ENCODE assay signal across 1 cellular context in genomic region chr1:77219166-77219887, GRCh38.
TF ChIP-seq lines count a peak whose summit lies in the region.

TSS of gene PIGK (minus strand) at chr1:77219430. CDS start at chr1:77219402, 28 bp downstream.

TF ChIP-seq in K562, 482 proteins besides CTCF, POLR2A, EP300 and RAD21 (continued from another document and continues in another):
- TF ChIP-seq ARID4B (CRISPR knock-in tag; IDR thresholded peaks at IDR 0.05), result 0 out of 2 replicates have a peak, but pooled peaks have one; percentile 23
- no peak for TF ChIP-seq SMARCC2 (IDR thresholded peaks at IDR 0.05; ENCODE audit: low read depth)
- TF ChIP-seq, protein P1, sequence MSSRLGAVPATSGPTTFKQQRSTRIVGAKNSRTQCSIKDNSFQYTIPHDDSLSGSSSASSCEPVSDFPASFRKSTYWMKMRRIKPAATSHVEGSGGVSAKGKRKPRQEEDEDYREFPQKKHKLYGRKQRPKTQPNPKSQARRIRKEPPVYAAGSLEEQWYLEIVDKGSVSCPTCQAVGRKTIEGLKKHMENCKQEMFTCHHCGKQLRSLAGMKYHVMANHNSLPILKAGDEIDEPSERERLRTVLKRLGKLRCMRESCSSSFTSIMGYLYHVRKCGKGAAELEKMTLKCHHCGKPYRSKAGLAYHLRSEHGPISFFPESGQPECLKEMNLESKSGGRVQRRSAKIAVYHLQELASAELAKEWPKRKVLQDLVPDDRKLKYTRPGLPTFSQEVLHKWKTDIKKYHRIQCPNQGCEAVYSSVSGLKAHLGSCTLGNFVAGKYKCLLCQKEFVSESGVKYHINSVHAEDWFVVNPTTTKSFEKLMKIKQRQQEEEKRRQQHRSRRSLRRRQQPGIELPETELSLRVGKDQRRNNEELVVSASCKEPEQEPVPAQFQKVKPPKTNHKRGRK (tag; IDR thresholded peaks at IDR 0.05), result no peak
- no peak for TF ChIP-seq ZNF184 (CRISPR knock-in tag; IDR thresholded peaks at IDR 0.05)
- TF ChIP-seq HNRNPUL1 (IDR thresholded peaks at IDR 0.05; ENCODE audit: low read length), result no peak
- peak; percentile 81 for TF ChIP-seq TBP (optimal IDR thresholded peaks at IDR 0.05; ENCODE audit: low read depth, low read length)
- TF ChIP-seq SOX6 (IDR thresholded peaks at IDR 0.05), result no peak
- TF ChIP-seq POLR2G (IDR thresholded peaks at IDR 0.05; ENCODE audit: low read depth, low read length), result peak; percentile 91
- no peak for TF ChIP-seq MAFK (IDR thresholded peaks at IDR 0.05; ENCODE audit: low read length)
- no peak for TF ChIP-seq TBL1XR1 (IDR thresholded peaks at IDR 0.05; ENCODE audit: low read length in 2 of 2)
- no peak for TF ChIP-seq ZNF408 (CRISPR knock-in tag; IDR thresholded peaks at IDR 0.05; ENCODE audit: low read depth)
- peak; percentile 72 to 96 (median 94) for TF ChIP-seq YY1 (IDR thresholded peaks at IDR 0.05; ENCODE audit: borderline replicate concordance in 1 of 3, control insufficient read depth in 1 of 3, extremely low read depth in 1 of 3, insufficient read depth in 3 of 3, insufficient read length in 1 of 3, insufficient replicate concordance in 2 of 3, low read depth in 1 of 3, low read length in 2 of 3)
- no peak for TF ChIP-seq ATF1 (CRISPR knock-in tag; IDR thresholded peaks at IDR 0.05)
- TF ChIP-seq ATF1 (tag; IDR thresholded peaks at IDR 0.05), result peak; percentile 35; the same call in 1 of the 2 replicates
- peak; percentile 95 for TF ChIP-seq TAF1 (IDR thresholded peaks at IDR 0.05; ENCODE audit: control insufficient read depth, extremely low read depth, insufficient read depth, low read length, severe bottlenecking)
- no peak for TF ChIP-seq ZNF668 (CRISPR knock-in tag; IDR thresholded peaks at IDR 0.05)
- TF ChIP-seq, protein P2, sequence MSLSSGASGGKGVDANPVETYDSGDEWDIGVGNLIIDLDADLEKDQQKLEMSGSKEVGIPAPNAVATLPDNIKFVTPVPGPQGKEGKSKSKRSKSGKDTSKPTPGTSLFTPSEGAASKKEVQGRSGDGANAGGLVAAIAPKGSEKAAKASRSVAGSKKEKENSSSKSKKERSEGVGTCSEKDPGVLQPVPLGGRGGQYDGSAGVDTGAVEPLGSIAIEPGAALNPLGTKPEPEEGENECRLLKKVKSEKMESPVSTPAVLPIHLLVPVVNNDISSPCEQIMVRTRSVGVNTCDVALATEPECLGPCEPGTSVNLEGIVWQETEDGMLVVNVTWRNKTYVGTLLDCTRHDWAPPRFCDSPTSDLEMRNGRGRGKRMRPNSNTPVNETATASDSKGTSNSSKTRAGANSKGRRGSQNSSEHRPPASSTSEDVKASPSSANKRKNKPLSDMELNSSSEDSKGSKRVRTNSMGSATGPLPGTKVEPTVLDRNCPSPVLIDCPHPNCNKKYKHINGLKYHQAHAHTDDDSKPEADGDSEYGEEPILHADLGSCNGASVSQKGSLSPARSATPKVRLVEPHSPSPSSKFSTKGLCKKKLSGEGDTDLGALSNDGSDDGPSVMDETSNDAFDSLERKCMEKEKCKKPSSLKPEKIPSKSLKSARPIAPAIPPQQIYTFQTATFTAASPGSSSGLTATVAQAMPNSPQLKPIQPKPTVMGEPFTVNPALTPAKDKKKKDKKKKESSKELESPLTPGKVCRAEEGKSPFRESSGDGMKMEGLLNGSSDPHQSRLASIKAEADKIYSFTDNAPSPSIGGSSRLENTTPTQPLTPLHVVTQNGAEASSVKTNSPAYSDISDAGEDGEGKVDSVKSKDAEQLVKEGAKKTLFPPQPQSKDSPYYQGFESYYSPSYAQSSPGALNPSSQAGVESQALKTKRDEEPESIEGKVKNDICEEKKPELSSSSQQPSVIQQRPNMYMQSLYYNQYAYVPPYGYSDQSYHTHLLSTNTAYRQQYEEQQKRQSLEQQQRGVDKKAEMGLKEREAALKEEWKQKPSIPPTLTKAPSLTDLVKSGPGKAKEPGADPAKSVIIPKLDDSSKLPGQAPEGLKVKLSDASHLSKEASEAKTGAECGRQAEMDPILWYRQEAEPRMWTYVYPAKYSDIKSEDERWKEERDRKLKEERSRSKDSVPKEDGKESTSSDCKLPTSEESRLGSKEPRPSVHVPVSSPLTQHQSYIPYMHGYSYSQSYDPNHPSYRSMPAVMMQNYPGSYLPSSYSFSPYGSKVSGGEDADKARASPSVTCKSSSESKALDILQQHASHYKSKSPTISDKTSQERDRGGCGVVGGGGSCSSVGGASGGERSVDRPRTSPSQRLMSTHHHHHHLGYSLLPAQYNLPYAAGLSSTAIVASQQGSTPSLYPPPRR (CRISPR knock-in tag; IDR thresholded peaks at IDR 0.05; ENCODE audit: borderline replicate concordance), result no peak
- TF ChIP-seq TARDBP (IDR thresholded peaks at IDR 0.05), result no peak
- TF ChIP-seq ID3 (CRISPR knock-in tag; IDR thresholded peaks at IDR 0.05), result no peak
- TF ChIP-seq ID3 (tag; IDR thresholded peaks at IDR 0.05), result 0 out of 2 replicates have a peak, but pooled peaks have one; percentile 26
- no peak for TF ChIP-seq ZNF280B (CRISPR knock-in tag; IDR thresholded peaks at IDR 0.05)
- TF ChIP-seq VEZF1 (CRISPR knock-in tag; IDR thresholded peaks at IDR 0.05), result peak; percentile 31; the same call in 1 of the 2 replicates
- peak; percentile 96 to 97 for TF ChIP-seq FOXK2 (conservative IDR thresholded peaks at IDR 0.05 in 1 of 2, IDR thresholded peaks at IDR 0.05 in 1 of 2; ENCODE audit: low read depth in 2 of 2)
- TF ChIP-seq NBN (IDR thresholded peaks at IDR 0.05; ENCODE audit: low read depth), result 0 out of 2 replicates have a peak, but pooled peaks have one; percentile 17
- TF ChIP-seq SAP30 (IDR thresholded peaks at IDR 0.05; ENCODE audit: borderline replicate concordance, insufficient read depth, low read depth, low read length, poor library complexity, severe bottlenecking), result peak; percentile 87
- TF ChIP-seq, protein P3, sequence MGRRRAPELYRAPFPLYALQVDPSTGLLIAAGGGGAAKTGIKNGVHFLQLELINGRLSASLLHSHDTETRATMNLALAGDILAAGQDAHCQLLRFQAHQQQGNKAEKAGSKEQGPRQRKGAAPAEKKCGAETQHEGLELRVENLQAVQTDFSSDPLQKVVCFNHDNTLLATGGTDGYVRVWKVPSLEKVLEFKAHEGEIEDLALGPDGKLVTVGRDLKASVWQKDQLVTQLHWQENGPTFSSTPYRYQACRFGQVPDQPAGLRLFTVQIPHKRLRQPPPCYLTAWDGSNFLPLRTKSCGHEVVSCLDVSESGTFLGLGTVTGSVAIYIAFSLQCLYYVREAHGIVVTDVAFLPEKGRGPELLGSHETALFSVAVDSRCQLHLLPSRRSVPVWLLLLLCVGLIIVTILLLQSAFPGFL (CRISPR knock-in tag; IDR thresholded peaks at IDR 0.05), result no peak
- TF ChIP-seq ETV6 (IDR thresholded peaks at IDR 0.05; ENCODE audit: borderline replicate concordance in 1 of 2, low read depth in 2 of 2, low read length in 1 of 2), result no peak
- TF ChIP-seq ETV6 (CRISPR knock-in tag; IDR thresholded peaks at IDR 0.05; ENCODE audit: borderline replicate concordance), result no peak
- TF ChIP-seq ZBTB26 (CRISPR knock-in tag; IDR thresholded peaks at IDR 0.05), result no peak
- TF ChIP-seq, protein P4, sequence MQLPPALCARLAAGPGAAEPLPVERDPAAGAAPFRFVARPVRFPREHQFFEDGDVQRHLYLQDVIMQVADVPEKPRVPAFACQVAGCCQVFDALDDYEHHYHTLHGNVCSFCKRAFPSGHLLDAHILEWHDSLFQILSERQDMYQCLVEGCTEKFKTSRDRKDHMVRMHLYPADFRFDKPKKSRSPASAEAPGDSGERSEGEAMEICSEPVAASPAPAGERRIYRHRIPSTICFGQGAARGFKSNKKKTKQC (CRISPR knock-in tag; IDR thresholded peaks at IDR 0.05), result no peak
- TF ChIP-seq ZNF431 (CRISPR knock-in tag; IDR thresholded peaks at IDR 0.05), result no peak
- peak; percentile 50 for TF ChIP-seq HNRNPLL (IDR thresholded peaks at IDR 0.05; ENCODE audit: low read depth, low read length, poor library complexity, severe bottlenecking)
- no peak for TF ChIP-seq ZNF324 (CRISPR knock-in tag; IDR thresholded peaks at IDR 0.05)
- peak; percentile 63 to 77 for TF ChIP-seq MNT (conservative IDR thresholded peaks at IDR 0.05)
- TF ChIP-seq ZNF133 (CRISPR knock-in tag; IDR thresholded peaks at IDR 0.05), result no peak
